Comparison of ENCODE assay signal across 2 cellular contexts in the genomic region with DNA sequence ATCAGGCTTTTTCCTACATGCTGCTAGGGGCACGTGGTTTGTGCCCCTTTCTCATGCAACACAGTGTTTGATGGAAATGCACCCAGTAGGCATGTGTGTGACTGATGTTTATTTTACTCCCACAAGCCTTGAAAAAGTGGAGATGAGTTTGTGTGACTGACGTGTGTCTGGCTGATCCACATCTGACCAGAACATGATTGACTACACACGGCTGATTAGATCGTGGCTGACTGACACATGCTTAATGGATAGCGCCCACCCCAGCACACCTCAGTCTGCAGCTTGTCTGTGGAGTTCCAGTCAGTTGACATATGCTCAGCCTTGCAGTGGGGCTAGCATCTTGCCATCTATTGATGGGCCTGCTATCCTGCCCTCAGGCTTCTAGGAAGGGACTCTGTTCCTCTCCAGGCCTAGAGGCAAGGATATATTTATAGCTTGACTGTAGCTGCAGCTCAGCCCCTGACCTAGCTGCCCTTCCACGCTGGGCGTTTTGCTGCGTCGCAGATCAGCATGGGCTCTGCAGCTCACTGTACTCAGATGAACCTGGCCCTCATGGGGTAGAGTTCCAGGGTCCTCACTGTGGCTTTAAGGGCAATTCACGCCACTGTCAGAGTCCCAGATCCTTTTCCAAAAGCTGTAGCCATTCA.
A peak's percentile ranks its signal among the peaks of the same experiment; 100 is the strongest.
TF ChIP-seq lines count a peak whose summit lies in the region.

No MANE protein-coding gene starts in this region.

TF ChIP-seq in GM23338, 12 proteins besides CTCF, POLR2A, EP300 and RAD21 (continues in another document):
- TF ChIP-seq EZH2 (IDR thresholded peaks at IDR 0.05; ENCODE audit: low read depth, unreplicated experiment): no peak
- no peak for TF ChIP-seq POLR2AphosphoS5 (IDR thresholded peaks at IDR 0.05; ENCODE audit: low read depth)
- TF ChIP-seq, protein P1, sequence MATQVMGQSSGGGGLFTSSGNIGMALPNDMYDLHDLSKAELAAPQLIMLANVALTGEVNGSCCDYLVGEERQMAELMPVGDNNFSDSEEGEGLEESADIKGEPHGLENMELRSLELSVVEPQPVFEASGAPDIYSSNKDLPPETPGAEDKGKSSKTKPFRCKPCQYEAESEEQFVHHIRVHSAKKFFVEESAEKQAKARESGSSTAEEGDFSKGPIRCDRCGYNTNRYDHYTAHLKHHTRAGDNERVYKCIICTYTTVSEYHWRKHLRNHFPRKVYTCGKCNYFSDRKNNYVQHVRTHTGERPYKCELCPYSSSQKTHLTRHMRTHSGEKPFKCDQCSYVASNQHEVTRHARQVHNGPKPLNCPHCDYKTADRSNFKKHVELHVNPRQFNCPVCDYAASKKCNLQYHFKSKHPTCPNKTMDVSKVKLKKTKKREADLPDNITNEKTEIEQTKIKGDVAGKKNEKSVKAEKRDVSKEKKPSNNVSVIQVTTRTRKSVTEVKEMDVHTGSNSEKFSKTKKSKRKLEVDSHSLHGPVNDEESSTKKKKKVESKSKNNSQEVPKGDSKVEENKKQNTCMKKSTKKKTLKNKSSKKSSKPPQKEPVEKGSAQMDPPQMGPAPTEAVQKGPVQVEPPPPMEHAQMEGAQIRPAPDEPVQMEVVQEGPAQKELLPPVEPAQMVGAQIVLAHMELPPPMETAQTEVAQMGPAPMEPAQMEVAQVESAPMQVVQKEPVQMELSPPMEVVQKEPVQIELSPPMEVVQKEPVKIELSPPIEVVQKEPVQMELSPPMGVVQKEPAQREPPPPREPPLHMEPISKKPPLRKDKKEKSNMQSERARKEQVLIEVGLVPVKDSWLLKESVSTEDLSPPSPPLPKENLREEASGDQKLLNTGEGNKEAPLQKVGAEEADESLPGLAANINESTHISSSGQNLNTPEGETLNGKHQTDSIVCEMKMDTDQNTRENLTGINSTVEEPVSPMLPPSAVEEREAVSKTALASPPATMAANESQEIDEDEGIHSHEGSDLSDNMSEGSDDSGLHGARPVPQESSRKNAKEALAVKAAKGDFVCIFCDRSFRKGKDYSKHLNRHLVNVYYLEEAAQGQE (IDR thresholded peaks at IDR 0.05; ENCODE audit: unreplicated experiment): no peak
- no peak for TF ChIP-seq STAT1 (IDR thresholded peaks at IDR 0.05; ENCODE audit: unreplicated experiment)
- no peak for TF ChIP-seq EZH2phosphoT487 (IDR thresholded peaks at IDR 0.05; ENCODE audit: unreplicated experiment)
- TF ChIP-seq CREB1 (CRISPR knock-in tag; IDR thresholded peaks at IDR 0.05; ENCODE audit: low read depth): no peak
- TF ChIP-seq, protein P2, sequence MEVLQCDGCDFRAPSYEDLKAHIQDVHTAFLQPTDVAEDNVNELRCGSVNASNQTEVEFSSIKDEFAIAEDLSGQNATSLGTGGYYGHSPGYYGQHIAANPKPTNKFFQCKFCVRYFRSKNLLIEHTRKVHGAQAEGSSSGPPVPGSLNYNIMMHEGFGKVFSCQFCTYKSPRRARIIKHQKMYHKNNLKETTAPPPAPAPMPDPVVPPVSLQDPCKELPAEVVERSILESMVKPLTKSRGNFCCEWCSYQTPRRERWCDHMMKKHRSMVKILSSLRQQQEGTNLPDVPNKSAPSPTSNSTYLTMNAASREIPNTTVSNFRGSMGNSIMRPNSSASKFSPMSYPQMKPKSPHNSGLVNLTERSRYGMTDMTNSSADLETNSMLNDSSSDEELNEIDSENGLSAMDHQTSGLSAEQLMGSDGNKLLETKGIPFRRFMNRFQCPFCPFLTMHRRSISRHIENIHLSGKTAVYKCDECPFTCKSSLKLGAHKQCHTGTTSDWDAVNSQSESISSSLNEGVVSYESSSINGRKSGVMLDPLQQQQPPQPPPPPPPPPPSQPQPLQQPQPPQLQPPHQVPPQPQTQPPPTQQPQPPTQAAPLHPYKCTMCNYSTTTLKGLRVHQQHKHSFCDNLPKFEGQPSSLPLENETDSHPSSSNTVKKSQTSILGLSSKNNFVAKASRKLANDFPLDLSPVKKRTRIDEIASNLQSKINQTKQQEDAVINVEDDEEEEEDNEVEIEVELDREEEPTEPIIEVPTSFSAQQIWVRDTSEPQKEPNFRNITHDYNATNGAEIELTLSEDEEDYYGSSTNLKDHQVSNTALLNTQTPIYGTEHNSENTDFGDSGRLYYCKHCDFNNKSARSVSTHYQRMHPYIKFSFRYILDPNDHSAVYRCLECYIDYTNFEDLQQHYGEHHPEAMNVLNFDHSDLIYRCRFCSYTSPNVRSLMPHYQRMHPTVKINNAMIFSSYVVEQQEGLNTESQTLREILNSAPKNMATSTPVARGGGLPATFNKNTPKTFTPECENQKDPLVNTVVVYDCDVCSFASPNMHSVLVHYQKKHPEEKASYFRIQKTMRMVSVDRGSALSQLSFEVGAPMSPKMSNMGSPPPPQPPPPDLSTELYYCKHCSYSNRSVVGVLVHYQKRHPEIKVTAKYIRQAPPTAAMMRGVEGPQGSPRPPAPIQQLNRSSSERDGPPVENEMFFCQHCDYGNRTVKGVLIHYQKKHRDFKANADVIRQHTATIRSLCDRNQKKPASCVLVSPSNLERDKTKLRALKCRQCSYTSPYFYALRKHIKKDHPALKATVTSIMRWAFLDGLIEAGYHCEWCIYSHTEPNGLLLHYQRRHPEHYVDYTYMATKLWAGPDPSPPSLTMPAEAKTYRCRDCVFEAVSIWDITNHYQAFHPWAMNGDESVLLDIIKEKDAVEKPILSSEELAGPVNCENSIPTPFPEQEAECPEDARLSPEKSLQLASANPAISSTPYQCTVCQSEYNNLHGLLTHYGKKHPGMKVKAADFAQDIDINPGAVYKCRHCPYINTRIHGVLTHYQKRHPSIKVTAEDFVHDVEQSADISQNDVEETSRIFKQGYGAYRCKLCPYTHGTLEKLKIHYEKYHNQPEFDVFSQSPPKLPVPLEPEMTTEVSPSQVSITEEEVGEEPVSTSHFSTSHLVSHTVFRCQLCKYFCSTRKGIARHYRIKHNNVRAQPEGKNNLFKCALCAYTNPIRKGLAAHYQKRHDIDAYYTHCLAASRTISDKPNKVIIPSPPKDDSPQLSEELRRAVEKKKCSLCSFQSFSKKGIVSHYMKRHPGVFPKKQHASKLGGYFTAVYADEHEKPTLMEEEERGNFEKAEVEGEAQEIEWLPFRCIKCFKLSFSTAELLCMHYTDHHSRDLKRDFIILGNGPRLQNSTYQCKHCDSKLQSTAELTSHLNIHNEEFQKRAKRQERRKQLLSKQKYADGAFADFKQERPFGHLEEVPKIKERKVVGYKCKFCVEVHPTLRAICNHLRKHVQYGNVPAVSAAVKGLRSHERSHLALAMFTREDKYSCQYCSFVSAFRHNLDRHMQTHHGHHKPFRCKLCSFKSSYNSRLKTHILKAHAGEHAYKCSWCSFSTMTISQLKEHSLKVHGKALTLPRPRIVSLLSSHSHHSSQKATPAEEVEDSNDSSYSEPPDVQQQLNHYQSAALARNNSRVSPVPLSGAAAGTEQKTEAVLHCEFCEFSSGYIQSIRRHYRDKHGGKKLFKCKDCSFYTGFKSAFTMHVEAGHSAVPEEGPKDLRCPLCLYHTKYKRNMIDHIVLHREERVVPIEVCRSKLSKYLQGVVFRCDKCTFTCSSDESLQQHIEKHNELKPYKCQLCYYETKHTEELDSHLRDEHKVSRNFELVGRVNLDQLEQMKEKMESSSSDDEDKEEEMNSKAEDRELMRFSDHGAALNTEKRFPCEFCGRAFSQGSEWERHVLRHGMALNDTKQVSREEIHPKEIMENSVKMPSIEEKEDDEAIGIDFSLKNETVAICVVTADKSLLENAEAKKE (CRISPR knock-in tag; IDR thresholded peaks at IDR 0.05): no peak
- TF ChIP-seq ZNF114 (CRISPR knock-in tag; IDR thresholded peaks at IDR 0.05): no peak
- no peak for TF ChIP-seq NANOG (IDR thresholded peaks at IDR 0.05; ENCODE audit: borderline replicate concordance)
- no peak for TF ChIP-seq JUNB (IDR thresholded peaks at IDR 0.05; ENCODE audit: unreplicated experiment)

TF ChIP-seq in K562, 482 proteins besides CTCF, POLR2A, EP300 and RAD21:
- TF ChIP-seq, protein P3, sequence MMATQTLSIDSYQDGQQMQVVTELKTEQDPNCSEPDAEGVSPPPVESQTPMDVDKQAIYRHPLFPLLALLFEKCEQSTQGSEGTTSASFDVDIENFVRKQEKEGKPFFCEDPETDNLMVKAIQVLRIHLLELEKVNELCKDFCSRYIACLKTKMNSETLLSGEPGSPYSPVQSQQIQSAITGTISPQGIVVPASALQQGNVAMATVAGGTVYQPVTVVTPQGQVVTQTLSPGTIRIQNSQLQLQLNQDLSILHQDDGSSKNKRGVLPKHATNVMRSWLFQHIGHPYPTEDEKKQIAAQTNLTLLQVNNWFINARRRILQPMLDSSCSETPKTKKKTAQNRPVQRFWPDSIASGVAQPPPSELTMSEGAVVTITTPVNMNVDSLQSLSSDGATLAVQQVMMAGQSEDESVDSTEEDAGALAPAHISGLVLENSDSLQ (IDR thresholded peaks at IDR 0.05): peak; percentile 56
- peak; percentile 34 for TF ChIP-seq MEIS2 (IDR thresholded peaks at IDR 0.05; ENCODE audit: partially characterized antibody)
- no peak for TF ChIP-seq TARDBP (IDR thresholded peaks at IDR 0.05)
- TF ChIP-seq, protein P4, sequence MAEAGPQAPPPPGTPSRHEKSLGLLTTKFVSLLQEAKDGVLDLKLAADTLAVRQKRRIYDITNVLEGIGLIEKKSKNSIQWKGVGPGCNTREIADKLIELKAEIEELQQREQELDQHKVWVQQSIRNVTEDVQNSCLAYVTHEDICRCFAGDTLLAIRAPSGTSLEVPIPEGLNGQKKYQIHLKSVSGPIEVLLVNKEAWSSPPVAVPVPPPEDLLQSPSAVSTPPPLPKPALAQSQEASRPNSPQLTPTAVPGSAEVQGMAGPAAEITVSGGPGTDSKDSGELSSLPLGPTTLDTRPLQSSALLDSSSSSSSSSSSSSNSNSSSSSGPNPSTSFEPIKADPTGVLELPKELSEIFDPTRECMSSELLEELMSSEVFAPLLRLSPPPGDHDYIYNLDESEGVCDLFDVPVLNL (CRISPR knock-in tag; IDR thresholded peaks at IDR 0.05; ENCODE audit: low read depth): no peak
